Comparison of ENCODE assay signal across 1 cellular context in the genomic region with DNA sequence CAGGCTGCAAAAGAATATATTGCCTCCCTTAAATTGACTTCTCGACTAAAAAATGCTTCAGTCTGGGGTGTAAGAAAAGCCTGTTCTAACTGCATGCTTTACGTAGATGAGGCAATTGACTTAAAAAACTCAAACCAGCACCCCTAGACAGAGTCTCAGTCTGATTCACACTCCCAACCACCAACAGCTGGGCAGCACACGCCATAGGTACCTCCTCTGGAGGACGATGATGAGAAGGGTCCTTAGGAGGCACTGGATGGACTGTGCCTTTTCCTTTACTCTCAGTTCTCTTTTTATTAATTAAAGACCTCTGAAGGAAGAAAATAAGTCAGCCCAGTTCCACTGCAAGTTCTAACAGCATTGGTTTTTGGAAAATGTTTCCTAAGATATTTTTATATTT.
TF ChIP-seq lines count a peak whose summit lies in the region.

No MANE protein-coding gene starts in this region.

TF ChIP-seq in GM12878, 131 proteins besides CTCF, POLR2A, EP300 and RAD21 (continued from another document):
- TF ChIP-seq, protein P1, sequence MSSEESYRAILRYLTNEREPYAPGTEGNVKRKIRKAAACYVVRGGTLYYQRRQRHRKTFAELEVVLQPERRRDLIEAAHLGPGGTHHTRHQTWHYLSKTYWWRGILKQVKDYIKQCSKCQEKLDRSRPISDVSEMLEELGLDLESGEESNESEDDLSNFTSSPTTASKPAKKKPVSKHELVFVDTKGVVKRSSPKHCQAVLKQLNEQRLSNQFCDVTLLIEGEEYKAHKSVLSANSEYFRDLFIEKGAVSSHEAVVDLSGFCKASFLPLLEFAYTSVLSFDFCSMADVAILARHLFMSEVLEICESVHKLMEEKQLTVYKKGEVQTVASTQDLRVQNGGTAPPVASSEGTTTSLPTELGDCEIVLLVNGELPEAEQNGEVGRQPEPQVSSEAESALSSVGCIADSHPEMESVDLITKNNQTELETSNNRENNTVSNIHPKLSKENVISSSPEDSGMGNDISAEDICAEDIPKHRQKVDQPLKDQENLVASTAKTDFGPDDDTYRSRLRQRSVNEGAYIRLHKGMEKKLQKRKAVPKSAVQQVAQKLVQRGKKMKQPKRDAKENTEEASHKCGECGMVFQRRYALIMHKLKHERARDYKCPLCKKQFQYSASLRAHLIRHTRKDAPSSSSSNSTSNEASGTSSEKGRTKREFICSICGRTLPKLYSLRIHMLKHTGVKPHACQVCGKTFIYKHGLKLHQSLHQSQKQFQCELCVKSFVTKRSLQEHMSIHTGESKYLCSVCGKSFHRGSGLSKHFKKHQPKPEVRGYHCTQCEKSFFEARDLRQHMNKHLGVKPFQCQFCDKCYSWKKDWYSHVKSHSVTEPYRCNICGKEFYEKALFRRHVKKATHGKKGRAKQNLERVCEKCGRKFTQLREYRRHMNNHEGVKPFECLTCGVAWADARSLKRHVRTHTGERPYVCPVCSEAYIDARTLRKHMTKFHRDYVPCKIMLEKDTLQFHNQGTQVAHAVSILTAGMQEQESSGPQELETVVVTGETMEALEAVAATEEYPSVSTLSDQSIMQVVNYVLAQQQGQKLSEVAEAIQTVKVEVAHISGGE (CRISPR knock-in tag; IDR thresholded peaks at IDR 0.05): no peak
- TF ChIP-seq, protein P2, sequence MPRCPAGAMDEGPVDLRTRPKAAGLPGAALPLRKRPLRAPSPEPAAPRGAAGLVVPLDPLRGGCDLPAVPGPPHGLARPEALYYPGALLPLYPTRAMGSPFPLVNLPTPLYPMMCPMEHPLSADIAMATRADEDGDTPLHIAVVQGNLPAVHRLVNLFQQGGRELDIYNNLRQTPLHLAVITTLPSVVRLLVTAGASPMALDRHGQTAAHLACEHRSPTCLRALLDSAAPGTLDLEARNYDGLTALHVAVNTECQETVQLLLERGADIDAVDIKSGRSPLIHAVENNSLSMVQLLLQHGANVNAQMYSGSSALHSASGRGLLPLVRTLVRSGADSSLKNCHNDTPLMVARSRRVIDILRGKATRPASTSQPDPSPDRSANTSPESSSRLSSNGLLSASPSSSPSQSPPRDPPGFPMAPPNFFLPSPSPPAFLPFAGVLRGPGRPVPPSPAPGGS (IDR thresholded peaks at IDR 0.05; ENCODE audit: borderline replicate concordance, insufficient read depth, low read depth, low read length, poor library complexity, severe bottlenecking): peak; percentile 44
- TF ChIP-seq NBN (IDR thresholded peaks at IDR 0.05) (no peak), IRF4 (IDR thresholded peaks at IDR 0.05; ENCODE audit: low read depth, low read length) (peak; percentile 77), CBX5 (IDR thresholded peaks at IDR 0.05; ENCODE audit: low read depth) (no peak), PAX5 (IDR thresholded peaks at IDR 0.05; ENCODE audit: borderline replicate concordance, low read depth, low read length) (peak; percentile 80), SMAD1 (IDR thresholded peaks at IDR 0.05; ENCODE audit: low read depth, partially characterized antibody) (no peak), MEF2A (IDR thresholded peaks at IDR 0.05; ENCODE audit: insufficient read depth, low read depth, low read length) (0 out of 2 replicates have a peak, but pooled peaks have one; percentile 67), WRNIP1 (IDR thresholded peaks at IDR 0.05; ENCODE audit: borderline replicate concordance, low read depth, low read length) (no peak), CREB1 (IDR thresholded peaks at IDR 0.05; ENCODE audit: low read depth) (0 out of 2 replicates have a peak, but pooled peaks have one; percentile 39), BMI1 (IDR thresholded peaks at IDR 0.05; ENCODE audit: borderline replicate concordance) (no peak), SREBF2 (IDR thresholded peaks at IDR 0.05; ENCODE audit: low read length) (no peak), EED (IDR thresholded peaks at IDR 0.05; ENCODE audit: low read depth) (peak; percentile 88), SIN3A (IDR thresholded peaks at IDR 0.05; ENCODE audit: low read depth, low read length) (no peak), MTA2 (IDR thresholded peaks at IDR 0.05; ENCODE audit: low read depth) (peak; percentile 69), MYB (IDR thresholded peaks at IDR 0.05; ENCODE audit: borderline replicate concordance, low read depth, low read length) (no peak), JUNB (IDR thresholded peaks at IDR 0.05) (peak; percentile 90), TCF7 (IDR thresholded peaks at IDR 0.05; ENCODE audit: borderline replicate concordance) (0 out of 2 replicates have a peak, but pooled peaks have one; percentile 19), NFIC (IDR thresholded peaks at IDR 0.05; ENCODE audit: low read depth, low read length) (peak; percentile 67; the same call in 1 of the 2 replicates), ZBED1 (IDR thresholded peaks at IDR 0.05; ENCODE audit: borderline replicate concordance) (peak; percentile 54; the same call in 1 of the 2 replicates), IKZF1 (conservative IDR thresholded peaks at IDR 0.05) (peak; percentile 52), CREM (IDR thresholded peaks at IDR 0.05; ENCODE audit: low read depth) (peak; percentile 84), CEBPB (IDR thresholded peaks at IDR 0.05; ENCODE audit: borderline replicate concordance in 1 of 2, low read depth in 2 of 2, low read length in 2 of 2) (0 out of 4 replicates have a peak, but pooled peaks of 1 of the 2 experiments have one; percentile 18), BHLHE40 (IDR thresholded peaks at IDR 0.05; ENCODE audit: borderline replicate concordance in 1 of 2, low read depth in 2 of 2, low read length in 1 of 2) (peak; percentile 47 to 66; a peak in 2 of 4 replicates), IKZF2 (IDR thresholded peaks at IDR 0.05) (peak; percentile 64 to 68; a peak in 3 of 4 replicates), POLR2AphosphoS2 (IDR thresholded peaks at IDR 0.05; ENCODE audit: low read depth, low read length) (no peak), DPF2 (IDR thresholded peaks at IDR 0.05) (0 out of 2 replicates have a peak, but pooled peaks have one; percentile 29), FOXM1 (IDR thresholded peaks at IDR 0.05; ENCODE audit: low read depth, low read length) (peak; percentile 86), POU2F2 (IDR thresholded peaks at IDR 0.05; ENCODE audit: borderline replicate concordance, low read depth, low read length) (peak; percentile 67; the same call in 1 of the 3 replicates)
- TF ChIP-seq, protein P3, sequence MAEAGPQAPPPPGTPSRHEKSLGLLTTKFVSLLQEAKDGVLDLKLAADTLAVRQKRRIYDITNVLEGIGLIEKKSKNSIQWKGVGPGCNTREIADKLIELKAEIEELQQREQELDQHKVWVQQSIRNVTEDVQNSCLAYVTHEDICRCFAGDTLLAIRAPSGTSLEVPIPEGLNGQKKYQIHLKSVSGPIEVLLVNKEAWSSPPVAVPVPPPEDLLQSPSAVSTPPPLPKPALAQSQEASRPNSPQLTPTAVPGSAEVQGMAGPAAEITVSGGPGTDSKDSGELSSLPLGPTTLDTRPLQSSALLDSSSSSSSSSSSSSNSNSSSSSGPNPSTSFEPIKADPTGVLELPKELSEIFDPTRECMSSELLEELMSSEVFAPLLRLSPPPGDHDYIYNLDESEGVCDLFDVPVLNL (IDR thresholded peaks at IDR 0.05; ENCODE audit: low read depth, low read length): no peak
- TF ChIP-seq, protein P4, sequence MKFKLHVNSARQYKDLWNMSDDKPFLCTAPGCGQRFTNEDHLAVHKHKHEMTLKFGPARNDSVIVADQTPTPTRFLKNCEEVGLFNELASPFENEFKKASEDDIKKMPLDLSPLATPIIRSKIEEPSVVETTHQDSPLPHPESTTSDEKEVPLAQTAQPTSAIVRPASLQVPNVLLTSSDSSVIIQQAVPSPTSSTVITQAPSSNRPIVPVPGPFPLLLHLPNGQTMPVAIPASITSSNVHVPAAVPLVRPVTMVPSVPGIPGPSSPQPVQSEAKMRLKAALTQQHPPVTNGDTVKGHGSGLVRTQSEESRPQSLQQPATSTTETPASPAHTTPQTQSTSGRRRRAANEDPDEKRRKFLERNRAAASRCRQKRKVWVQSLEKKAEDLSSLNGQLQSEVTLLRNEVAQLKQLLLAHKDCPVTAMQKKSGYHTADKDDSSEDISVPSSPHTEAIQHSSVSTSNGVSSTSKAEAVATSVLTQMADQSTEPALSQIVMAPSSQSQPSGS (IDR thresholded peaks at IDR 0.05; ENCODE audit: low read length): peak; percentile 78
- TF ChIP-seq, protein P5, sequence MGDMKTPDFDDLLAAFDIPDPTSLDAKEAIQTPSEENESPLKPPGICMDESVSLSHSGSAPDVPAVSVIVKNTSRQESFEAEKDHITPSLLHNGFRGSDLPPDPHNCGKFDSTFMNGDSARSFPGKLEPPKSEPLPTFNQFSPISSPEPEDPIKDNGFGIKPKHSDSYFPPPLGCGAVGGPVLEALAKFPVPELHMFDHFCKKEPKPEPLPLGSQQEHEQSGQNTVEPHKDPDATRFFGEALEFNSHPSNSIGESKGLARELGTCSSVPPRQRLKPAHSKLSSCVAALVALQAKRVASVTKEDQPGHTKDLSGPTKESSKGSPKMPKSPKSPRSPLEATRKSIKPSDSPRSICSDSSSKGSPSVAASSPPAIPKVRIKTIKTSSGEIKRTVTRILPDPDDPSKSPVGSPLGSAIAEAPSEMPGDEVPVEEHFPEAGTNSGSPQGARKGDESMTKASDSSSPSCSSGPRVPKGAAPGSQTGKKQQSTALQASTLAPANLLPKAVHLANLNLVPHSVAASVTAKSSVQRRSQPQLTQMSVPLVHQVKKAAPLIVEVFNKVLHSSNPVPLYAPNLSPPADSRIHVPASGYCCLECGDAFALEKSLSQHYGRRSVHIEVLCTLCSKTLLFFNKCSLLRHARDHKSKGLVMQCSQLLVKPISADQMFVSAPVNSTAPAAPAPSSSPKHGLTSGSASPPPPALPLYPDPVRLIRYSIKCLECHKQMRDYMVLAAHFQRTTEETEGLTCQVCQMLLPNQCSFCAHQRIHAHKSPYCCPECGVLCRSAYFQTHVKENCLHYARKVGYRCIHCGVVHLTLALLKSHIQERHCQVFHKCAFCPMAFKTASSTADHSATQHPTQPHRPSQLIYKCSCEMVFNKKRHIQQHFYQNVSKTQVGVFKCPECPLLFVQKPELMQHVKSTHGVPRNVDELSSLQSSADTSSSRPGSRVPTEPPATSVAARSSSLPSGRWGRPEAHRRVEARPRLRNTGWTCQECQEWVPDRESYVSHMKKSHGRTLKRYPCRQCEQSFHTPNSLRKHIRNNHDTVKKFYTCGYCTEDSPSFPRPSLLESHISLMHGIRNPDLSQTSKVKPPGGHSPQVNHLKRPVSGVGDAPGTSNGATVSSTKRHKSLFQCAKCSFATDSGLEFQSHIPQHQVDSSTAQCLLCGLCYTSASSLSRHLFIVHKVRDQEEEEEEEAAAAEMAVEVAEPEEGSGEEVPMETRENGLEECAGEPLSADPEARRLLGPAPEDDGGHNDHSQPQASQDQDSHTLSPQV (IDR thresholded peaks at IDR 0.05): no peak
- TF ChIP-seq, protein P6, sequence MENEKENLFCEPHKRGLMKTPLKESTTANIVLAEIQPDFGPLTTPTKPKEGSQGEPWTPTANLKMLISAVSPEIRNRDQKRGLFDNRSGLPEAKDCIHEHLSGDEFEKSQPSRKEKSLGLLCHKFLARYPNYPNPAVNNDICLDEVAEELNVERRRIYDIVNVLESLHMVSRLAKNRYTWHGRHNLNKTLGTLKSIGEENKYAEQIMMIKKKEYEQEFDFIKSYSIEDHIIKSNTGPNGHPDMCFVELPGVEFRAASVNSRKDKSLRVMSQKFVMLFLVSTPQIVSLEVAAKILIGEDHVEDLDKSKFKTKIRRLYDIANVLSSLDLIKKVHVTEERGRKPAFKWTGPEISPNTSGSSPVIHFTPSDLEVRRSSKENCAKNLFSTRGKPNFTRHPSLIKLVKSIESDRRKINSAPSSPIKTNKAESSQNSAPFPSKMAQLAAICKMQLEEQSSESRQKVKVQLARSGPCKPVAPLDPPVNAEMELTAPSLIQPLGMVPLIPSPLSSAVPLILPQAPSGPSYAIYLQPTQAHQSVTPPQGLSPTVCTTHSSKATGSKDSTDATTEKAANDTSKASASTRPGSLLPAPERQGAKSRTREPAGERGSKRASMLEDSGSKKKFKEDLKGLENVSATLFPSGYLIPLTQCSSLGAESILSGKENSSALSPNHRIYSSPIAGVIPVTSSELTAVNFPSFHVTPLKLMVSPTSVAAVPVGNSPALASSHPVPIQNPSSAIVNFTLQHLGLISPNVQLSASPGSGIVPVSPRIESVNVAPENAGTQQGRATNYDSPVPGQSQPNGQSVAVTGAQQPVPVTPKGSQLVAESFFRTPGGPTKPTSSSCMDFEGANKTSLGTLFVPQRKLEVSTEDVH (IDR thresholded peaks at IDR 0.05; ENCODE audit: low read depth, partially characterized antibody): no peak
TF ChIP-seq in GM12878: peak in this region for 27.
